In the genomic region with DNA sequence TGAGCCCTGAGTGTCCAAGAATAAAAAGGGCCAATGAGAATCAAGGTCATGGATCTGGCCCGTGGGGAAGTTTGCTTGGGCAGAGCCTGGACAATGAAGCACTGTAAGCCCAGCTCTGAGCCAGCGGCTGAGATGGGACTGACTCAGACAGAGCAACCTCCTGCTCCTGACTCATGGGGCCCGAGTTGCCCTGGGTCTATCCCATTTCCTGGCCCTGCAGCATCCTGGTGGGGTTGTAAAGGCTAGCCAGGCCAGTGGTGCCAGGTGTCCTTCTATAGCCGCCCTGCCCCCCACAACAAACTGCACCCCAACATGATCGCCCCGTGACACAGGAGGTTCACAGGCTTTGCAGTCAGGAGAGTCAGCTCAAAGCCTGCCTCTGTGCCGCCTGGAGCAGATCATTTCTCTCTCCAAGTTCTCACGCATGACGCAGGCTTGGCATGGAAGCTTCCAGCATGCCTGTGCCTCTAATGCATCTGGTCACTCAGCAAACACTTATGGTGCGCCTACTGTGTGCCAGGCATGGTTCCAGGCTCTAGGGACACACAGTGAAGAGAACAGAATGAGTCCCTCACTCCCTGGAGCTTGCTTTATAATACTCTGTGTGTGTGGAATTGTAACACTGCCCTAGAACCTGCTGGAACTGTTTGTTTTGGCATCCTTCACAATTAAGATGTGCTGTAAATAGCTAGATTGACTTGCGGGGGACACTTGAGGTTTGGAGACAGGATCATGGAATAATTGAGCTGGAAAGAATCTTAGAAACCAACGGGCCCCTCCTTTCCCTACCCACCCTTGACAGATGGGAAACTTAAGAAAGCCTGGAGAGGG, we compare ENCODE assay signal across 10 cellular contexts. TPM values are rescaled to one million over a fixed set of nuclear protein-coding genes. Genes with fewer than 3 reads are reported as not detected.
DNase-seq lines count a peak whose midpoint lies in the region; ATAC-seq and TF ChIP-seq lines count a peak whose summit lies in the region.
"Had no signal": no experiment of that assay in that cellular context is flagged by ENCODE, and none has a peak within 500 bp of the region (broad histone marks: within the 10 kb centered on the region; RNA-seq: fewer than 3 reads in every experiment).

No MANE protein-coding gene starts in this region.

- H3K4me1 ChIP-seq in ACC112 (ENCODE audit: control insufficient read depth, insufficient read depth, low read length, unreplicated experiment), result peaks cover 16% of the 10 kb centered on the region

- DNase-seq in LNCaP clone FGC (ENCODE audit: low read depth) (peak; percentile 31), caudate nucleus (lab: John Stamatoyannopoulos, UW) (peak in 39 of 61 donors; percentile 3 to 70 (median 36)), lung microvascular endothelial cell (ENCODE audit: low read depth in 2 of 2) (peak; percentile 41 to 90), SHP77 (lab: John Stamatoyannopoulos, UW) (no peak)
- DNase-seq in activated CD4-positive, alpha-beta T cell treated with anti-CD3 and anti-CD28 coated beads for 1 hour, result no peak
- DNase-seq: effector memory CD8-positive, alpha-beta T cell had no signal

- H3K36me3 ChIP-seq in ACC112 (ENCODE audit: insufficient read depth, low read length), result no peaks in the 10 kb centered on the region
- H3K36me3 ChIP-seq: tibial nerve had no signal

- H3K27ac ChIP-seq in ACC112 (ENCODE audit: low read depth, low read length) (peak overlapping the region; percentile 39), caudate nucleus (ENCODE audit: low read depth, low read length) (no peak overlapping the region)

- no peak for TF ChIP-seq CTCF in LNCaP clone FGC (IDR thresholded peaks at IDR 0.05; ENCODE audit: control insufficient read depth, extremely low read depth, insufficient read depth)

- ATAC-seq in GM18867 (IDR thresholded peaks at IDR 0.05; ENCODE audit: unreplicated experiment) (no peak), HG03108 (IDR thresholded peaks at IDR 0.05; ENCODE audit: unreplicated experiment) (no peak)
- ATAC-seq: effector memory CD8-positive, alpha-beta T cell had no signal

- H3K27me3 ChIP-seq in ACC112 (ENCODE audit: insufficient read depth, low read length), result no peaks in the 10 kb centered on the region; the same call in 1 of the 2 replicates
- H3K27me3 ChIP-seq: tibial nerve had no signal

- H3K4me3 ChIP-seq in ACC112 (ENCODE audit: low read depth, low read length), result no peak overlapping the region
- no peak overlapping the region for H3K4me3 ChIP-seq in LNCaP clone FGC (ENCODE audit: low read depth, low read length)
- H3K4me3 ChIP-seq: tibial nerve had no signal

- no peaks in the 10 kb centered on the region for H3K79me2 ChIP-seq in ACC112 (ENCODE audit: control insufficient read depth, insufficient read depth, low read length, unreplicated experiment)

- no peak overlapping the region for H2AFZ ChIP-seq in ACC112 (ENCODE audit: low read length, unreplicated experiment)

RNA-seq across cellular contexts. Expression of gene MYH16, which starts 4.9 kb away (rescaled TPM):
- 0.22 TPM in 1 of 2 replicates, not detected in the other for total RNA-seq in lung microvascular endothelial cell
- total RNA-seq: tibial nerve had no signal

RNA-seq across cellular contexts. Expression of gene ARPC1A, which starts 58.0 kb away (rescaled TPM):
- 153 and 182 TPM in 2 replicates for total RNA-seq in lung microvascular endothelial cell

RNA-seq across cellular contexts. Expression of gene KPNA7, which starts 59.8 kb away (rescaled TPM):
- total RNA-seq in lung microvascular endothelial cell, result not detected in 2 replicates

Comparison
In these comparisons a context has a peak if more than half of its experiments do, and no peak if none do; other contexts are left out.
1. DNase-seq: peak in LNCaP clone FGC (single experiment), caudate nucleus (39 of 61) and lung microvascular endothelial cell (2 of 2); none in SHP77 (0 of 2) and activated CD4-positive, alpha-beta T cell treated with anti-CD3 and anti-CD28 coated beads for 1 hour (single experiment).